Comparison of ENCODE assay signal across 6 cellular contexts in the genomic region with DNA sequence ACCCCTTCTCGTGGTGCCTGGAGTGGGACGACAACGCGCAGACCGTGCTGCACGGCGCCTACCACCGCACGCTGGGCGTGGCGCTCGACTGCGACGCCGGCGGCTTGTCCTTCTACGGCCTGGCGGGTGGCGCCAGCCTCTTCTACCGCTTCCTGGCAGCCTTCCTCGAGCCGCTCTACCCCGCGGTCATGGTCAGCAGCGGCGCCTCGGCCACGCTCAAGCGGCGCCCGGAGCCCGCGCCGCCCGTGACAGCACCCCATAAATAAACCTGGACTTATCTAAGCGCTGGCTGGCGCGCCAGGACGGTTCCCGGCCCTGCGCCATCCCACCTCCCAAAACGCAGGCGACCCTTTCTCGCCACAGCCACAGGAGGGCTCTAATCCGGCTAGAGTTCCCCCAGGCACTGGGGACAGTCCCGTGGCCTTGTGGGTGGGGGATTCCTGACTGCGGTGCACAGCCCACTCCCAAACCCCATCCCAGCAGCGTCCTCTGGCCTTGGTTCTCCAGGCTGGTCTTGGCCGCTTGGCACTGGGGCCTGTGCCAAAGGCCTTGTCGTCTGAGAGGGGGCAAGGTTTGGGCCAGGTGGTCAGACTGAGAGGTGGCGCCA. TPM values are rescaled to one million over a fixed set of nuclear protein-coding genes. Genes with fewer than 3 reads are reported as not detected.
DNase-seq lines count a peak whose midpoint lies in the region; TF ChIP-seq lines count a peak whose summit lies in the region.

No MANE protein-coding gene starts in this region.

- H3K27ac Mint-ChIP-seq in nephron progenitor cell, result no peak overlapping the region

- H3K4me2 ChIP-seq in mammary epithelial cell (ENCODE audit: insufficient read depth, low read depth, low read length) (no peak overlapping the region), neuronal stem cell (ENCODE audit: insufficient read depth, low read length, poor library complexity, severe bottlenecking) (no peak overlapping the region)

- H4K8ac ChIP-seq in neuronal stem cell (ENCODE audit: low read depth, low read length), result no peak overlapping the region

- DNase-seq in GM06990 (ENCODE audit: extremely low read depth, insufficient read length), result peak; percentile 82
- peak; percentile 42 for DNase-seq in NCI-H774 (lab: John Stamatoyannopoulos, UW)
- no peak for DNase-seq in mammary epithelial cell
- DNase-seq in neuronal stem cell (ENCODE audit: low spot score), result no peak
- no peak for DNase-seq in NCI-H2081 treated with DMSO at 0.1 percent for 48 hours (lab: John Stamatoyannopoulos, UW)
- DNase-seq in nephron progenitor cell, result no peak

- H2AK5ac ChIP-seq in neuronal stem cell (ENCODE audit: low read depth, low read length), result peak overlapping the region; percentile 8

- no peak overlapping the region for H3K4ac ChIP-seq in neuronal stem cell (ENCODE audit: low read length)

- H3K27ac ChIP-seq in mammary epithelial cell (ENCODE audit: insufficient read depth, low read depth, low read length), result no peak overlapping the region
- no peak overlapping the region for H3K27ac ChIP-seq in neuronal stem cell (replicated peaks; ENCODE audit: low read length)

- BruUV-seq in mammary epithelial cell (replicated peaks; lab: Mats Ljungman, UMichigan), result no TSS peak

- H2BK120ac ChIP-seq in neuronal stem cell (ENCODE audit: low read depth, low read length), result no peak overlapping the region

- H3K27me3 Mint-ChIP-seq in nephron progenitor cell (ENCODE audit: low read depth, poor library complexity), result peaks cover 4% of the 10 kb centered on the region

- no peaks in the 10 kb centered on the region for H4K20me1 ChIP-seq in mammary epithelial cell (ENCODE audit: insufficient read depth, low read length)

- 62% methylated on average over 36 of the region's 51 CpGs for WGBS in mammary epithelial cell (ENCODE audit: low coverage, missing lambda C conversion rate)
- no CpG with 5 or more reads among the region's 51 CpGs for WGBS in neuronal stem cell (ENCODE audit: extremely low coverage in 2 of 2, insufficient read length in 2 of 2, insufficient replicate concordance in 1 of 2), 2 donors

- H3K14ac ChIP-seq in neuronal stem cell (ENCODE audit: low read length), result no peak overlapping the region

- peak overlapping the region; percentile 41 for H2BK12ac ChIP-seq in neuronal stem cell (ENCODE audit: low read length)

- H3K79me2 ChIP-seq in mammary epithelial cell (ENCODE audit: insufficient read depth, low read length), result no peaks in the 10 kb centered on the region

- no peak overlapping the region for H4K91ac ChIP-seq in neuronal stem cell (ENCODE audit: low read depth, low read length, poor library complexity)

- H3K9ac ChIP-seq in mammary epithelial cell (ENCODE audit: insufficient read depth, low read length) (no peak overlapping the region), neuronal stem cell (ENCODE audit: low read depth, low read length, poor library complexity) (no peak overlapping the region)

- dilution Hi-C loops in mammary epithelial cell (cut with HindIII; ENCODE audit: low sequenced_read_pairs), result loop anchor here (5.0 kb wide), 1 partner anchor 60 kb away; no protein-coding TSS in a partner anchor

- H2BK5ac ChIP-seq in neuronal stem cell (ENCODE audit: low read length), result peak overlapping the region; percentile 39

- H3K4me3 ChIP-seq in GM06990 (replicated peaks; ENCODE audit: low read depth, low read length) (peak overlapping the region; percentile 52), mammary epithelial cell (replicated peaks in 1 of 3; ENCODE audit: insufficient read depth in 1 of 3, low read depth in 2 of 3, low read length in 3 of 3) (no peak overlapping the region), neuronal stem cell (ENCODE audit: low read length in 2 of 2) (no peak overlapping the region)

- H3K36me3 Mint-ChIP-seq in nephron progenitor cell (ENCODE audit: low read depth), result no peaks in the 10 kb centered on the region

- no peaks in the 10 kb centered on the region for H3K79me1 ChIP-seq in neuronal stem cell (ENCODE audit: low read depth, low read length)

- no peaks in the 10 kb centered on the region for H3K9me3 ChIP-seq in mammary epithelial cell (replicated peaks; ENCODE audit: insufficient read depth, low read length)
- H3K9me3 ChIP-seq in neuronal stem cell (replicated peaks in 1 of 2; ENCODE audit: control insufficient read depth in 2 of 2, insufficient read depth in 1 of 2, low read depth in 1 of 2, low read length in 2 of 2), result peaks cover 0 to 2% of the 10 kb centered on the region in 2 donors

- H2BK15ac ChIP-seq in neuronal stem cell (ENCODE audit: low read length), result no peak overlapping the region

- intact Hi-C loops in mammary epithelial cell (cut with micrococcal nuclease), result no loop called here

- H3K4me1 ChIP-seq in mammary epithelial cell (ENCODE audit: insufficient read depth, low read length), result peaks cover 22% of the 10 kb centered on the region
- H3K4me1 ChIP-seq in neuronal stem cell (ENCODE audit: control insufficient read depth in 2 of 2, insufficient read depth in 1 of 2, low read depth in 1 of 2, low read length in 2 of 2), result peaks cover 8 to 12% of the 10 kb centered on the region in 2 donors

- in situ Hi-C loops in mammary epithelial cell (cut with MboI; ENCODE audit: low sequenced_read_pairs in 2 of 2), result no loop called here

- H3K27me3 ChIP-seq in GM06990 (replicated peaks; ENCODE audit: control insufficient read depth, insufficient read depth, low read length) (no peaks in the 10 kb centered on the region), mammary epithelial cell (ENCODE audit: insufficient read depth, low read length) (no peaks in the 10 kb centered on the region), neuronal stem cell (ENCODE audit: control insufficient read depth in 3 of 3, insufficient read depth in 3 of 3, low read depth in 1 of 3, low read length in 3 of 3) (peaks cover 0 to 3% (median 0%) of the 10 kb centered on the region in 3 experiments)

- H3K36me3 ChIP-seq in GM06990 (ENCODE audit: control insufficient read depth, insufficient read depth, low read length) (no peaks in the 10 kb centered on the region), mammary epithelial cell (ENCODE audit: insufficient read depth, low read length) (no peaks in the 10 kb centered on the region), neuronal stem cell (replicated peaks in 1 of 2; ENCODE audit: control insufficient read depth in 2 of 2, insufficient read depth in 2 of 2, low read length in 2 of 2) (no peaks in the 10 kb centered on the region)

- H3K4me3 Mint-ChIP-seq in nephron progenitor cell, result no peak overlapping the region

- H3K9me3 Mint-ChIP-seq in nephron progenitor cell, result no peaks in the 10 kb centered on the region

- no peak overlapping the region for H3K23ac ChIP-seq in neuronal stem cell (ENCODE audit: low read depth, low read length, poor library complexity)

- H3K4me1 Mint-ChIP-seq in nephron progenitor cell, result peaks cover 44% of the 10 kb centered on the region

- peak overlapping the region; percentile 2 for H3K18ac ChIP-seq in neuronal stem cell (ENCODE audit: low read length)

- peak overlapping the region; percentile 84 for H2AFZ ChIP-seq in mammary epithelial cell (ENCODE audit: low read depth, low read length)
- H2AFZ ChIP-seq in neuronal stem cell (ENCODE audit: low read length), result no peak overlapping the region

- peak; percentile 51 for TF ChIP-seq CTCF in GM06990 (IDR thresholded peaks at IDR 0.05; ENCODE audit: insufficient read depth, low read length, poor library complexity, severe bottlenecking)
- TF ChIP-seq CTCF in mammary epithelial cell (conservative IDR thresholded peaks at IDR 0.05 in 1 of 2, IDR thresholded peaks at IDR 0.05 in 1 of 2; ENCODE audit: extremely low read depth in 1 of 2, insufficient read depth in 1 of 2, low read depth in 1 of 2, low read length in 2 of 2), result no peak
- no peak for TF ChIP-seq CTCF in nephron progenitor cell (IDR thresholded peaks at IDR 0.05)

- CTCF ChIA-PET in mammary epithelial cell (lab: Charles Lee; ENCODE audit: low non-redundant PET), result no interaction called here

RNA-seq across cellular contexts. Expression of a gene that starts 10.2 kb away (rescaled TPM):
- total RNA-seq in mammary epithelial cell, result 1 to 10 TPM; 3.5 to 7.1 TPM
- polyA plus RNA-seq in mammary epithelial cell, result 1.6 TPM
- polyA minus RNA-seq in mammary epithelial cell, result 1.1 TPM
- 7.7 TPM for polyA plus RNA-seq in neuronal stem cell (2013, experiment 1 of 2)
- polyA plus RNA-seq in neuronal stem cell (2013, experiment 2 of 2), result 7.9 TPM

RNA-seq across cellular contexts. Expression of a gene that starts 30.6 kb away (rescaled TPM):
- total RNA-seq in mammary epithelial cell, result 10 to 100 TPM; 13.7 to 20.5 TPM
- 16.8 TPM for polyA plus RNA-seq in mammary epithelial cell
- 26.4 TPM for polyA minus RNA-seq in mammary epithelial cell
- 24.7 TPM for polyA plus RNA-seq in neuronal stem cell (2013, experiment 1 of 2)
- polyA plus RNA-seq in neuronal stem cell (2013, experiment 2 of 2), result 24.7 TPM

RNA-seq across cellular contexts. Expression of a gene that starts 30.8 kb away (rescaled TPM):
- total RNA-seq in mammary epithelial cell, result 100 to 1,000 TPM; 142 to 269 TPM
- 382 TPM for polyA plus RNA-seq in mammary epithelial cell
- polyA minus RNA-seq in mammary epithelial cell, result 123 TPM
- polyA plus RNA-seq in neuronal stem cell (2013, experiment 1 of 2), result 310 TPM
- polyA plus RNA-seq in neuronal stem cell (2013, experiment 2 of 2), result 301 TPM

RNA-seq across cellular contexts. Expression of a gene that starts 32.2 kb away (rescaled TPM):
- 1 to 10 TPM; 2.8 to 8.3 TPM for total RNA-seq in mammary epithelial cell
- polyA plus RNA-seq in mammary epithelial cell, result 8.6 TPM
- polyA minus RNA-seq in mammary epithelial cell, result 4.9 TPM
- polyA plus RNA-seq in neuronal stem cell (2013, experiment 1 of 2), result 7.3 TPM
- polyA plus RNA-seq in neuronal stem cell (2013, experiment 2 of 2), result 6.9 TPM

RNA-seq across cellular contexts. Expression of a gene that starts 53.9 kb away (rescaled TPM):
- total RNA-seq in mammary epithelial cell, result 10 to 100 TPM; 45.7 to 65.7 TPM
- 37.9 TPM for polyA plus RNA-seq in mammary epithelial cell
- polyA minus RNA-seq in mammary epithelial cell, result 27.5 TPM
- 59.9 TPM for polyA plus RNA-seq in neuronal stem cell (2013, experiment 1 of 2)
- polyA plus RNA-seq in neuronal stem cell (2013, experiment 2 of 2), result 58.9 TPM

Comparison
In these comparisons a context has a peak if more than half of its experiments do, and no peak if none do; other contexts are left out.
1. DNase-seq: peak in GM06990 (single experiment) and NCI-H774 (single experiment); none in mammary epithelial cell (single experiment), neuronal stem cell (single experiment), NCI-H2081 treated with DMSO at 0.1 percent for 48 hours (single experiment) and nephron progenitor cell (single experiment).